ENCODE assay signal across 24 cellular contexts in the genomic region with DNA sequence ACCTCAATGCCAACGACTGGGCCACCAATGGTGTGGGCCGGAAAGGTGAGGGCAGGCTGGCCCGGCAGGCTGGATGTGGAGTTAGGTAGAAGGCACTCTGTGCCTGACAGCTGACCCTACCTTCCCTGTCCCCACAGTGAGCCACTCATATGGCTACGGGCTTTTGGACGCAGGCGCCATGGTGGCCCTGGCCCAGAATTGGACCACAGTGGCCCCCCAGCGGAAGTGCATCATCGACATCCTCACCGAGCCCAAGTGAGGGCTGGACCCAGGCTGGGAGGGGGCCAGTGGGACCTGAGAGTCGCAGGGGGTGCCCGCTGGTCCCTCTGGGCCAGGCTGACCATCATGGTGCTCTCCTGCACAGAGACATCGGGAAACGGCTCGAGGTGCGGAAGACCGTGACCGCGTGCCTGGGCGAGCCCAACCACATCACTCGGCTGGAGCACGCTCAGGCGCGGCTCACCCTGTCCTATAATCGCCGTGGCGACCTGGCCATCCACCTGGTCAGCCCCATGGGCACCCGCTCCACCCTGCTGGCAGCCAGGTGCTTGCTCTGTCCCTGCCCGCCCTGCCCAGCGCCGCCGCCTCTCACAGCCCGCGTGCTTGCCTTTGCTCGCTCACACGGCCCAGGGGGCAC. TPM values are rescaled to one million over a fixed set of nuclear protein-coding genes. Genes with fewer than 3 reads are reported as not detected.
"Had no signal": no experiment of that assay in that cellular context is flagged by ENCODE, and none has a peak within 500 bp of the region (broad histone marks: within the 10 kb centered on the region; RNA-seq: fewer than 3 reads in every experiment).

No MANE protein-coding gene starts in this region.

- ATAC-seq: body of pancreas; left lobe of liver; sciatic nerve; stimulated activated naive B cell treated with anti-CD40 and anti-IgM and Interleukin-4, amounts not matched to agents 10 μg/mL and 1 μg/mL and 100 μg/mL, for 72 hours had no signal

- H3K27ac ChIP-seq: body of pancreas, cardiac muscle cell, testis, vagina had no signal

- H3K9me3 Mint-ChIP-seq: naive B cell; stimulated activated naive B cell treated with anti-CD40 and anti-IgM and Interleukin-4, amounts not matched to agents 10 μg/mL and 1 μg/mL and 100 μg/mL, for 72 hours had no signal

- H3K9me3 ChIP-seq: body of pancreas, testis, vagina had no signal

- FAIRE-seq: small intestine had no signal

- DNase-seq: activated CD4-positive, alpha-beta T cell treated with anti-CD3 and anti-CD28 coated beads for 1 hour; activated CD4-positive, alpha-beta T cell treated with anti-CD3 and anti-CD28 coated beads, Interleukin-2, amount 50 U/mL, for 4 hours; activated naive CD4-positive, alpha-beta T cell treated with anti-CD3 and anti-CD28 coated beads, Interleukin-2, amount 50 U/mL, for 16 hours; activated T-cell treated with anti-CD3 and anti-CD28 coated beads for 4 hours; anterior cingulate cortex; body of pancreas; dermis blood vessel endothelial cell; effector CD8-positive, alpha-beta T cell; erythroblast; foreskin fibroblast; naive B cell; occipital lobe; small intestine; stimulated activated CD4-positive, alpha-beta T cell treated with anti-CD3 and anti-CD28 coated beads, Interleukin-15, amount 100 ng/mL, for 24 hours; stimulated activated naive B cell treated with anti-CD40 and anti-IgM and Interleukin-4, amounts not matched to agents 10 μg/mL and 1 μg/mL and 100 μg/mL, for 72 hours; T-helper 9 cell; testis; trophoblast cell had no signal

- H3K27ac Mint-ChIP-seq: stimulated activated naive B cell treated with anti-CD40 and anti-IgM and Interleukin-4, amounts not matched to agents 10 μg/mL and 1 μg/mL and 100 μg/mL, for 72 hours had no signal

- H3K4me3 ChIP-seq: body of pancreas, cardiac muscle cell, lung, testis, vagina had no signal

- H3K27me3 Mint-ChIP-seq: naive B cell; stimulated activated naive B cell treated with anti-CD40 and anti-IgM and Interleukin-4, amounts not matched to agents 10 μg/mL and 1 μg/mL and 100 μg/mL, for 72 hours had no signal

- H3K4me3 Mint-ChIP-seq: naive B cell; stimulated activated naive B cell treated with anti-CD40 and anti-IgM and Interleukin-4, amounts not matched to agents 10 μg/mL and 1 μg/mL and 100 μg/mL, for 72 hours had no signal

- H3K27me3 ChIP-seq: body of pancreas, cardiac muscle cell, testis, vagina had no signal

RNA-seq across cellular contexts. Expression of a gene that starts 4.5 kb away (rescaled TPM):
- polyA plus RNA-seq: neural cell had no signal
